Comparison of ENCODE assay signal across 13 cellular contexts in genomic region chr5:27682600-27682999, GRCh38.
A peak's percentile ranks its signal among the peaks of the same experiment; 100 is the strongest.
DNase-seq lines count a peak whose midpoint lies in the region; ATAC-seq, FAIRE-seq and TF ChIP-seq lines count a peak whose summit lies in the region.
"Had no signal": no experiment of that assay in that cellular context is flagged by ENCODE, and none has a peak within 500 bp of the region (broad histone marks: within the 10 kb centered on the region; RNA-seq: fewer than 3 reads in every experiment).

No MANE protein-coding gene starts in this region.

- FAIRE-seq in urothelium cell line (lab: Jason Lieb, UNC) = no peak
- FAIRE-seq: astrocyte, islet of Langerhans had no signal

- ATAC-seq in SK-N-SH treated with all-trans-retinoic acid at 6 μM for 48 hours = peak; percentile 60; the same call in 2 of the 3 replicates
- no peak for ATAC-seq in HG03469 (IDR thresholded peaks at IDR 0.05; ENCODE audit: unreplicated experiment)
- no peak for ATAC-seq in GM18505 (IDR thresholded peaks at IDR 0.05; ENCODE audit: unreplicated experiment)
- ATAC-seq: stimulated activated effector memory CD8-positive, alpha-beta T cell treated with anti-CD3 and anti-CD28 coated beads, Interleukin-12 subunit alpha, Interleukin-12 subunit beta, amount 100 ng/mL, for 72 hours had no signal

- in situ Hi-C loops in KBM-7 (cut with MboI; ENCODE audit: low pct_unique_long_range_greater_than_20kb, low sequenced_read_pairs) = no loop called here

- TF ChIP-seq POLR2A in GM18505 (IDR thresholded peaks at IDR 0.05; ENCODE audit: borderline replicate concordance, extremely low read depth, insufficient read depth, insufficient read length) = no peak

- peak; percentile 3 for DNase-seq in DMS53 treated with DMSO at 0.1 percent for 48 hours (lab: John Stamatoyannopoulos, UW; ENCODE audit: unreplicated experiment)
- peak; percentile 4 for DNase-seq in KBM-7
- DNase-seq in iris pigment epithelial cell (ENCODE audit: low read depth) = peak; percentile 32
- no peak for DNase-seq in urothelium cell line (ENCODE audit: low spot score)
- no peak for DNase-seq in activated CD4-positive, alpha-beta T cell treated with anti-CD3 and anti-CD28 coated beads, Interleukin-2, amount 50 U/mL, for 1 hour
- DNase-seq: esophagus squamous epithelium, IMR-90 had no signal

TF ChIP-seq in SK-N-SH treated with all-trans-retinoic acid at 6 μM for 48 hours, 23 proteins besides CTCF, POLR2A, EP300 and RAD21:
- TF ChIP-seq GLIS3 (CRISPR knock-in tag; IDR thresholded peaks at IDR 0.05) (no peak), TCF4 (CRISPR knock-in tag; IDR thresholded peaks at IDR 0.05; ENCODE audit: borderline replicate concordance) (no peak), PATZ1 (CRISPR knock-in tag; IDR thresholded peaks at IDR 0.05; ENCODE audit: borderline replicate concordance) (no peak), ZC3H10 (CRISPR knock-in tag; IDR thresholded peaks at IDR 0.05) (no peak), ARNTL (CRISPR knock-in tag; IDR thresholded peaks at IDR 0.05; ENCODE audit: borderline replicate concordance, low read depth) (no peak), ZFP30 (CRISPR knock-in tag; IDR thresholded peaks at IDR 0.05) (no peak), ZNF8 (CRISPR knock-in tag; IDR thresholded peaks at IDR 0.05) (no peak), ISL1 (CRISPR knock-in tag; IDR thresholded peaks at IDR 0.05) (no peak), PPARA (CRISPR knock-in tag; IDR thresholded peaks at IDR 0.05; ENCODE audit: borderline replicate concordance) (no peak), ZFP3 (CRISPR knock-in tag; IDR thresholded peaks at IDR 0.05) (no peak), CSRNP3 (CRISPR knock-in tag; IDR thresholded peaks at IDR 0.05) (no peak), POU6F1 (CRISPR knock-in tag; IDR thresholded peaks at IDR 0.05; ENCODE audit: borderline replicate concordance, low read depth) (no peak), ZNF70 (CRISPR knock-in tag; IDR thresholded peaks at IDR 0.05) (no peak), OSR1 (CRISPR knock-in tag; IDR thresholded peaks at IDR 0.05) (no peak), TSHZ2 (CRISPR knock-in tag; IDR thresholded peaks at IDR 0.05) (no peak), ESRRG (CRISPR knock-in tag; IDR thresholded peaks at IDR 0.05) (no peak), ZNF565 (CRISPR knock-in tag; conservative IDR thresholded peaks at IDR 0.05; ENCODE audit: low read depth) (no peak), CSDC2 (CRISPR knock-in tag; IDR thresholded peaks at IDR 0.05) (no peak), BACH2 (CRISPR knock-in tag; IDR thresholded peaks at IDR 0.05; ENCODE audit: borderline replicate concordance) (no peak), RARB (CRISPR knock-in tag; IDR thresholded peaks at IDR 0.05) (no peak)

Comparison
In these comparisons a context has a peak if more than half of its experiments do, and no peak if none do; other contexts are left out.
1. DNase-seq: peak in DMS53 treated with DMSO at 0.1 percent for 48 hours (single experiment), KBM-7 (single experiment) and iris pigment epithelial cell (single experiment); none in urothelium cell line (single experiment) and activated CD4-positive, alpha-beta T cell treated with anti-CD3 and anti-CD28 coated beads, Interleukin-2, amount 50 U/mL, for 1 hour (single experiment).